Comparison of ENCODE assay signal across 8 cellular contexts in genomic region chr6:23414204-23414501, GRCh38.
DNase-seq lines count a peak whose midpoint lies in the region; ATAC-seq, FAIRE-seq and TF ChIP-seq lines count a peak whose summit lies in the region.

No MANE protein-coding gene starts in this region.

- intact Hi-C loops in right lobe of liver (cut with DNase I): no loop called here

- H3K27ac ChIP-seq in right lobe of liver: no peak overlapping the region

- ATAC-seq in right lobe of liver: peak; percentile 78 to 97 (median 84)
- no peak for ATAC-seq in activated CD4-positive, CD25-positive, alpha-beta regulatory T cell treated with anti-CD3 and anti-CD28 coated beads, Interleukin-2, amount 50 U/mL, for 24 hours
- ATAC-seq in GM21367 (IDR thresholded peaks at IDR 0.05; ENCODE audit: unreplicated experiment): no peak

- H3K4me1 ChIP-seq in right lobe of liver: no peaks in the 10 kb centered on the region

- no peaks in the 10 kb centered on the region for H3K36me3 ChIP-seq in right lobe of liver

- H3K27me3 ChIP-seq in right lobe of liver: no peaks in the 10 kb centered on the region

- no peak overlapping the region for H3K4me3 ChIP-seq in right lobe of liver

- DNase-seq in EL (peak; percentile 60), HT1080 (ENCODE audit: low read depth) (peak; percentile 21), amniotic epithelial cell (ENCODE audit: low read depth) (peak; percentile 79), right lobe of liver (no peak), H54 (ENCODE audit: insufficient read length, low spot score) (no peak), HK-2 (ENCODE audit: unreplicated experiment) (no peak)

- no peaks in the 10 kb centered on the region for H3K9me3 ChIP-seq in right lobe of liver

- FAIRE-seq in H54 (lab: Jason Lieb, UNC): no peak

- TF ChIP-seq POLR2A in right lobe of liver (IDR thresholded peaks at IDR 0.05) (no peak), H54 (IDR thresholded peaks at IDR 0.05; ENCODE audit: low read depth, low read length) (no peak)

- TF ChIP-seq CTCF in right lobe of liver (IDR thresholded peaks at IDR 0.05): peak; percentile 36 to 50 (median 42)

Comparison
In these comparisons a context has a peak if more than half of its experiments do, and no peak if none do; other contexts are left out.
1. DNase-seq: peak in EL (single experiment), HT1080 (single experiment) and amniotic epithelial cell (single experiment); none in right lobe of liver (0 of 3), H54 (single experiment) and HK-2 (single experiment).
2. ATAC-seq: peak in right lobe of liver (4 of 4); none in activated CD4-positive, CD25-positive, alpha-beta regulatory T cell treated with anti-CD3 and anti-CD28 coated beads, Interleukin-2, amount 50 U/mL, for 24 hours (0 of 2) and GM21367 (single experiment).